In the genomic region with DNA sequence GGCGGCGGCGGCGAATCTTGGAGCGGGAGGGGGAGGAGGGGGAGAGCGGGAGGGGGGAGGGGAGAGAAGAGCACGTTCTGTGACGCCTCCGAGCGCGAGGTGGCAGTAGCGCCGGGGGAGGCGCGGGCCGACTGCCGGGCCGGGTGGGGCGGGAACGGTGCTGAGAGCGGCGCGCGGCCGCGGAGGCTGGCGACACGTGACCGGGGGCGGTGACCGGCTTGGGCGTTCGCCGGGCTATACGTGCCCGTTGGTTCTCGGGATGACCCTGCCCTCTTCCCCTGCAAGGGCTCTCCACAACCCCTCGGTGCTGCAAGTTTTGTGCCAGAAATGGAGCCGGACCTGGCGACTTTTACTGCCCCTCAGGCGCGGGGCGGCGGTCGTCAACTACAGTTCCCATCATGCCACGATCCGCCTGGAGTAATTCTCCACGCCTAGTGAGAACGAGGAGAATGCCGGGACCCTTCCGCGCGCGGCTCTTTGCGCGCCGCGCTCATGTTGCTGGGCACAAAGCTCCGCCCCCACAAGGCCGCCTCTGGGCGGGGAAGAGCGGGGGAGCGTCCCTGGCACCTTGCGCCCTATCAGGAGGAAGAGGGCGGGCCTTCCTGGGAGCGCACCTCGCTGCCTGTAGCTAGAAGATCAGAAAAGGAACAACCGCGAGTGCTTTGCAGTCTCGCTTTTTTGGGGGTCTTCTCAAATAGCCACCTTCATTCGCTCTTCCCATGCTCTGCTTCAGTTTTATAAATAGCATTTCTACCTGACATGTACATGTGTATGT, we compare ENCODE assay signal across 8 cellular contexts. TPM values are rescaled to one million over a fixed set of nuclear protein-coding genes. Genes with fewer than 3 reads are reported as not detected.
DNase-seq lines count a peak whose midpoint lies in the region; ATAC-seq, FAIRE-seq and TF ChIP-seq lines count a peak whose summit lies in the region.

A gene with protein sequence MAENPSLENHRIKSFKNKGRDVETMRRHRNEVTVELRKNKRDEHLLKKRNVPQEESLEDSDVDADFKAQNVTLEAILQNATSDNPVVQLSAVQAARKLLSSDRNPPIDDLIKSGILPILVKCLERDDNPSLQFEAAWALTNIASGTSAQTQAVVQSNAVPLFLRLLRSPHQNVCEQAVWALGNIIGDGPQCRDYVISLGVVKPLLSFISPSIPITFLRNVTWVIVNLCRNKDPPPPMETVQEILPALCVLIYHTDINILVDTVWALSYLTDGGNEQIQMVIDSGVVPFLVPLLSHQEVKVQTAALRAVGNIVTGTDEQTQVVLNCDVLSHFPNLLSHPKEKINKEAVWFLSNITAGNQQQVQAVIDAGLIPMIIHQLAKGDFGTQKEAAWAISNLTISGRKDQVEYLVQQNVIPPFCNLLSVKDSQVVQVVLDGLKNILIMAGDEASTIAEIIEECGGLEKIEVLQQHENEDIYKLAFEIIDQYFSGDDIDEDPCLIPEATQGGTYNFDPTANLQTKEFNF (minus strand): TSS at position 133 of the 775 bp plus-strand sequence. CDS start 176 bp downstream, outside the sequence.

- peaks cover 4% of the 10 kb centered on the region for H3K27me3 Mint-ChIP-seq in activated T-helper 2 cell treated with anti-CD3 and anti-CD28 coated beads, Interferon-gamma antibody, Interleukin-2, Interleukin-4, amounts not matched to agents 10 μg/mL and 5 μg/mL and 100 μg/mL, durations not matched to agents 14 hours and 24 hours and 36 hours (ENCODE audit: low read depth)
- peaks cover 12 to 16% of the 10 kb centered on the region in 2 donors for H3K27me3 Mint-ChIP-seq in natural killer cell (ENCODE audit: low read depth in 2 of 2)

- H3K4me1 ChIP-seq in ES-I3 (ENCODE audit: insufficient read depth, low read length) = peaks cover 14% of the 10 kb centered on the region
- H3K4me1 ChIP-seq in RWPE2 (ENCODE audit: insufficient read depth, poor library complexity, severe bottlenecking) = no peaks in the 10 kb centered on the region

- H3K27ac ChIP-seq in RWPE2 (ENCODE audit: poor library complexity, severe bottlenecking) = peak within 1 kb of the TSS; percentile 88

- no peaks in the 10 kb centered on the region for H3K9me3 Mint-ChIP-seq in activated T-helper 2 cell treated with anti-CD3 and anti-CD28 coated beads, Interferon-gamma antibody, Interleukin-2, Interleukin-4, amounts not matched to agents 10 μg/mL and 5 μg/mL and 100 μg/mL, durations not matched to agents 14 hours and 24 hours and 36 hours
- no peaks in the 10 kb centered on the region for H3K9me3 Mint-ChIP-seq in natural killer cell

- peak; percentile 48 for TF ChIP-seq CTCF in RWPE2 (IDR thresholded peaks at IDR 0.05; ENCODE audit: poor library complexity, severe bottlenecking)
- no peak for TF ChIP-seq CTCF in fibroblast of mammary gland (conservative IDR thresholded peaks at IDR 0.05; ENCODE audit: control insufficient read depth, insufficient read depth, low read depth, low read length)
- no peak for TF ChIP-seq CTCF in natural killer cell (IDR thresholded peaks at IDR 0.05)

- H3K36me3 ChIP-seq in ES-I3 (ENCODE audit: insufficient read depth, low read length) = no peaks in the 10 kb centered on the region
- H3K36me3 ChIP-seq in RWPE2 (ENCODE audit: low read depth) = 0 out of 2 replicates have a peak, but pooled peaks cover 3% of the 10 kb centered on the region

- ATAC-seq in RWPE2 (ENCODE audit: low read depth) = peak; percentile 93
- peak; percentile 87 to 96 (median 87) for ATAC-seq in natural killer cell

- peak; percentile 81 for FAIRE-seq in H54 (lab: Jason Lieb, UNC)

- DNase-seq in H54 (ENCODE audit: insufficient read length, low spot score) (peak; percentile 71), LoVo (ENCODE audit: low spot score) (peak; percentile 96), RWPE2 (ENCODE audit: low spot score) (peak; percentile 92), fibroblast of mammary gland (ENCODE audit: low read depth) (peak; percentile 93), natural killer cell (peak; percentile 90)
- peak; percentile 93 for DNase-seq in activated T-helper 2 cell treated with anti-CD3 and anti-CD28 coated beads, Interferon-gamma antibody, Interleukin-2, Interleukin-4, amounts not matched to agents 10 μg/mL and 5 μg/mL and 100 μg/mL, durations not matched to agents 14 hours and 24 hours and 36 hours (ENCODE audit: low spot score)
- peak; percentile 95 for DNase-seq in stimulated activated naive CD4-positive, alpha-beta T cell treated with Interleukin-2 at 50 U/mL for 16 hours (lab: John Stamatoyannopoulos, UW)

- H3K4me1 Mint-ChIP-seq in activated T-helper 2 cell treated with anti-CD3 and anti-CD28 coated beads, Interferon-gamma antibody, Interleukin-2, Interleukin-4, amounts not matched to agents 10 μg/mL and 5 μg/mL and 100 μg/mL, durations not matched to agents 14 hours and 24 hours and 36 hours (ENCODE audit: low read depth) = peaks cover 29% of the 10 kb centered on the region
- peaks cover 37 to 39% of the 10 kb centered on the region in 2 donors for H3K4me1 Mint-ChIP-seq in natural killer cell

- peak within 1 kb of the TSS; percentile 92 for H3K4me3 Mint-ChIP-seq in activated T-helper 2 cell treated with anti-CD3 and anti-CD28 coated beads, Interferon-gamma antibody, Interleukin-2, Interleukin-4, amounts not matched to agents 10 μg/mL and 5 μg/mL and 100 μg/mL, durations not matched to agents 14 hours and 24 hours and 36 hours (ENCODE audit: low read depth)
- peak within 1 kb of the TSS; percentile 94 for H3K4me3 Mint-ChIP-seq in natural killer cell

- H3K4me3 ChIP-seq in RWPE2 (ENCODE audit: severe bottlenecking) = peak within 1 kb of the TSS; percentile 53
- H3K4me3 ChIP-seq in fibroblast of mammary gland (ENCODE audit: control insufficient read depth, low read depth, low read length) = peak within 1 kb of the TSS; percentile 84

- H3K27ac Mint-ChIP-seq in activated T-helper 2 cell treated with anti-CD3 and anti-CD28 coated beads, Interferon-gamma antibody, Interleukin-2, Interleukin-4, amounts not matched to agents 10 μg/mL and 5 μg/mL and 100 μg/mL, durations not matched to agents 14 hours and 24 hours and 36 hours = peak within 1 kb of the TSS; percentile 97
- H3K27ac Mint-ChIP-seq in natural killer cell = peak within 1 kb of the TSS; percentile 95 to 96

- no peaks in the 10 kb centered on the region for H3K9me3 ChIP-seq in ES-I3 (ENCODE audit: control insufficient read depth, insufficient read depth, low read length)
- no peaks in the 10 kb centered on the region for H3K9me3 ChIP-seq in RWPE2 (ENCODE audit: severe bottlenecking)

- H3K27me3 ChIP-seq in RWPE2 (ENCODE audit: insufficient read depth, poor library complexity, severe bottlenecking) = no peaks in the 10 kb centered on the region

- H3K36me3 Mint-ChIP-seq in activated T-helper 2 cell treated with anti-CD3 and anti-CD28 coated beads, Interferon-gamma antibody, Interleukin-2, Interleukin-4, amounts not matched to agents 10 μg/mL and 5 μg/mL and 100 μg/mL, durations not matched to agents 14 hours and 24 hours and 36 hours (ENCODE audit: low read depth) = peaks cover 22% of the 10 kb centered on the region
- no peaks in the 10 kb centered on the region for H3K36me3 Mint-ChIP-seq in natural killer cell

- H3K9ac ChIP-seq in ES-I3 (ENCODE audit: low read depth, low read length) = peak within 1 kb of the TSS; percentile 100

- intact Hi-C loops in activated T-helper 2 cell treated with anti-CD3 and anti-CD28 coated beads, Interferon-gamma antibody, Interleukin-2, Interleukin-4, amounts not matched to agents 10 μg/mL and 5 μg/mL and 100 μg/mL, durations not matched to agents 14 hours and 24 hours and 36 hours (cut with micrococcal nuclease) = loop anchor here (1.0 to 10.0 kb wide), 10 partner anchors 55 to 1122 kb away; partner anchors contain the start of genes CAB39L, CDADC1, EBPL and SETDB2
- intact Hi-C loops in natural killer cell (cut with micrococcal nuclease) = loop anchor here (2.0 to 5.0 kb wide), 4 partner anchors 144 to 348 kb away; partner anchors contain the start of genes CAB39L, PHF11, SETDB2 and SPRYD7

- TF ChIP-seq POLR2A in H54 (IDR thresholded peaks at IDR 0.05; ENCODE audit: low read depth, low read length) = peak; percentile 25; the same call in 1 of the 2 replicates

RNA-seq across cellular contexts. Expression of the gene that starts here (rescaled TPM):
- total RNA-seq in activated T-helper 2 cell treated with anti-CD3 and anti-CD28 coated beads, Interferon-gamma antibody, Interleukin-2, Interleukin-4, amounts not matched to agents 10 μg/mL and 5 μg/mL and 100 μg/mL, durations not matched to agents 14 hours and 24 hours and 36 hours = 46.1 and 49.0 TPM in 2 replicates
- 10 to 100 TPM; 27.8 to 35.5 (median 29.8) TPM for total RNA-seq in natural killer cell

Comparison
In these comparisons a context has a peak if more than half of its experiments do, and no peak if none do; other contexts are left out.
1. Peak in every context shown above with its lines: DNase-seq, ATAC-seq, H3K4me3 ChIP-seq and H3K27ac ChIP-seq.